12 cellular contexts compared by ENCODE assay signal in genomic region chr6:99364026-99364425, GRCh38. TPM values are rescaled to one million over a fixed set of nuclear protein-coding genes. Genes with fewer than 3 reads are reported as not detected.
DNase-seq lines count a peak whose midpoint lies in the region; ATAC-seq and TF ChIP-seq lines count a peak whose summit lies in the region.
"Had no signal": no experiment of that assay in that cellular context is flagged by ENCODE, and none has a peak within 500 bp of the region (broad histone marks: within the 10 kb centered on the region; RNA-seq: fewer than 3 reads in every experiment).

No MANE protein-coding gene starts in this region.

- intact Hi-C loops in activated T-helper 1 cell treated with anti-CD3 and anti-CD28 coated beads, Interleukin-12 subunit alpha, Interleukin-12 subunit beta, Interleukin-2, Interleukin-4 antibody, amounts not matched to agents 30 ng/mL and 10 ng/mL and 1 ng/mL, durations not matched to agents 14 hours and 24 hours and 36 hours (cut with micrococcal nuclease): loop anchor here (2.0 kb wide), 1 partner anchor 33 kb away; no protein-coding TSS in a partner anchor
- intact Hi-C loops in Right ventricle myocardium superior (cut with DNase I): no loop called here

- peaks cover 4% of the 10 kb centered on the region for H3K27me3 Mint-ChIP-seq in activated T-helper 1 cell treated with anti-CD3 and anti-CD28 coated beads, Interleukin-12 subunit alpha, Interleukin-12 subunit beta, Interleukin-2, Interleukin-4 antibody, amounts not matched to agents 30 ng/mL and 10 ng/mL and 1 ng/mL, durations not matched to agents 14 hours and 24 hours and 36 hours (ENCODE audit: insufficient read depth)

- DNase-seq in activated CD4-positive, CD25-positive, alpha-beta regulatory T cell (lab: John Stamatoyannopoulos, UW): no peak
- no peak for DNase-seq in activated T-helper 1 cell treated with anti-CD3 and anti-CD28 coated beads, Interleukin-12 subunit alpha, Interleukin-12 subunit beta, Interleukin-2, Interleukin-4 antibody, amounts not matched to agents 30 ng/mL and 10 ng/mL and 1 ng/mL, durations not matched to agents 14 hours and 24 hours and 36 hours (ENCODE audit: low spot score)
- no peak for DNase-seq in GM20000 (ENCODE audit: low spot score)
- DNase-seq in NCI-H2081 treated with DMSO at 0.1 percent for 48 hours (lab: John Stamatoyannopoulos, UW): no peak
- DNase-seq in Right ventricle myocardium superior: no peak
- DNase-seq: activated CD8-positive, alpha-beta memory T cell treated with anti-CD3 and anti-CD28 coated beads, Interleukin-2, amount 50 U/mL, for 4 hours; NCI-H1417; PC-9 had no signal

- H3K9me3 Mint-ChIP-seq in activated T-helper 1 cell treated with anti-CD3 and anti-CD28 coated beads, Interleukin-12 subunit alpha, Interleukin-12 subunit beta, Interleukin-2, Interleukin-4 antibody, amounts not matched to agents 30 ng/mL and 10 ng/mL and 1 ng/mL, durations not matched to agents 14 hours and 24 hours and 36 hours: no peaks in the 10 kb centered on the region
- H3K9me3 Mint-ChIP-seq: mesothelial cell of epicardium had no signal

- ATAC-seq in activated CD4-positive, CD25-positive, alpha-beta regulatory T cell treated with anti-CD3 and anti-CD28 coated beads, Interleukin-2, amount 50 U/mL, for 24 hours: peak; percentile 17 to 66
- ATAC-seq in GM21381 (IDR thresholded peaks at IDR 0.05; ENCODE audit: unreplicated experiment) (peak; percentile 88), HG02981 (IDR thresholded peaks at IDR 0.05; ENCODE audit: unreplicated experiment) (peak; percentile 84), Right ventricle myocardium superior (ENCODE audit: poor library complexity) (no peak)

- no peaks in the 10 kb centered on the region for H3K36me3 Mint-ChIP-seq in activated T-helper 1 cell treated with anti-CD3 and anti-CD28 coated beads, Interleukin-12 subunit alpha, Interleukin-12 subunit beta, Interleukin-2, Interleukin-4 antibody, amounts not matched to agents 30 ng/mL and 10 ng/mL and 1 ng/mL, durations not matched to agents 14 hours and 24 hours and 36 hours (ENCODE audit: low read depth)
- H3K36me3 Mint-ChIP-seq: mesothelial cell of epicardium had no signal

- no peak for TF ChIP-seq CTCF in GM20000 (IDR thresholded peaks at IDR 0.05; ENCODE audit: extremely low read depth, missing control alignments)

- H3K4me3 Mint-ChIP-seq in activated T-helper 1 cell treated with anti-CD3 and anti-CD28 coated beads, Interleukin-12 subunit alpha, Interleukin-12 subunit beta, Interleukin-2, Interleukin-4 antibody, amounts not matched to agents 30 ng/mL and 10 ng/mL and 1 ng/mL, durations not matched to agents 14 hours and 24 hours and 36 hours: no peak overlapping the region
- H3K4me3 Mint-ChIP-seq: mesothelial cell of epicardium had no signal

- peaks cover 14% of the 10 kb centered on the region for H3K4me1 Mint-ChIP-seq in activated T-helper 1 cell treated with anti-CD3 and anti-CD28 coated beads, Interleukin-12 subunit alpha, Interleukin-12 subunit beta, Interleukin-2, Interleukin-4 antibody, amounts not matched to agents 30 ng/mL and 10 ng/mL and 1 ng/mL, durations not matched to agents 14 hours and 24 hours and 36 hours (ENCODE audit: low read depth)
- H3K4me1 Mint-ChIP-seq: mesothelial cell of epicardium had no signal

- peak overlapping the region; percentile 47 for H3K27ac Mint-ChIP-seq in activated T-helper 1 cell treated with anti-CD3 and anti-CD28 coated beads, Interleukin-12 subunit alpha, Interleukin-12 subunit beta, Interleukin-2, Interleukin-4 antibody, amounts not matched to agents 30 ng/mL and 10 ng/mL and 1 ng/mL, durations not matched to agents 14 hours and 24 hours and 36 hours
- H3K27ac Mint-ChIP-seq: mesothelial cell of epicardium had no signal

RNA-seq across cellular contexts. Expression of gene FAXC, which starts 14.6 kb away (rescaled TPM):
- total RNA-seq in activated T-helper 1 cell treated with anti-CD3 and anti-CD28 coated beads, Interleukin-12 subunit alpha, Interleukin-12 subunit beta, Interleukin-2, Interleukin-4 antibody, amounts not matched to agents 30 ng/mL and 10 ng/mL and 1 ng/mL, durations not matched to agents 14 hours and 24 hours and 36 hours: not detected in 2 replicates
- total RNA-seq in Right ventricle myocardium superior: not detected

RNA-seq across cellular contexts. Expression of gene COQ3, which starts 30.0 kb away (rescaled TPM):
- 13.5 and 16.7 TPM in 2 replicates for total RNA-seq in activated T-helper 1 cell treated with anti-CD3 and anti-CD28 coated beads, Interleukin-12 subunit alpha, Interleukin-12 subunit beta, Interleukin-2, Interleukin-4 antibody, amounts not matched to agents 30 ng/mL and 10 ng/mL and 1 ng/mL, durations not matched to agents 14 hours and 24 hours and 36 hours
- 39.7 TPM for total RNA-seq in Right ventricle myocardium superior
